8 cellular contexts compared by ENCODE assay signal in the genomic region with DNA sequence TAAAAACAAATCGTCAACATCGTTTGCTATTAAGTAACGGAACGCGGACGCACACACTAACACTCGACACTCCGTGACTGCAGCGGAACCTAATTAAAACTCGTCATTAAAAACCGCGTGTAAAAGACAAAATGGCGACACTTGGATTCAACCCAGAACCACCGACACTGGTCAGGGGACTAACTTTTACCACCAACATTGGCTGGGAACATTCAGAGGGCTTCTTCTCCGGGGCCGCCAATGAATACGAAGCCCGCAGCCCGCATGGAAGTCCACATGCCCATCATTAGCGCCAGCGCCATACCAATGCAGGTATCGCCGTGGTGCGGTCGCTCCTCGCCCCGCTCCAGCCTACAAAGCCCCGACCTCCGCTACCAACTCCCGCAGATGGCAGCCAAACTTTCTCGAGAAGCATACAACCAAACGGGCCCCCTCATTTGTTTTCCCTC. TPM values are rescaled to one million over a fixed set of nuclear protein-coding genes. Genes with fewer than 3 reads are reported as not detected.
DNase-seq lines count a peak whose midpoint lies in the region; ATAC-seq and TF ChIP-seq lines count a peak whose summit lies in the region.

No MANE protein-coding gene starts in this region.

- CTCF ChIA-PET in HCT116 (lab: Charles Lee): no interaction called here

- 0 out of 2 replicates have a peak, but pooled peaks cover 3% of the 10 kb centered on the region for H4K20me1 ChIP-seq in DOHH2 (ENCODE audit: control insufficient read depth, insufficient read depth, low read depth, low read length)
- H4K20me1 ChIP-seq in HCT116 (ENCODE audit: insufficient read depth): peaks cover 4% of the 10 kb centered on the region; the same call in 1 of the 2 replicates

- no peak for TF ChIP-seq CTCF in DOHH2 (IDR thresholded peaks at IDR 0.05; ENCODE audit: low read depth, low read length, poor library complexity, severe bottlenecking)
- TF ChIP-seq CTCF in HCT116 (IDR thresholded peaks at IDR 0.05 in 2 of 3, conservative IDR thresholded peaks at IDR 0.05 in 1 of 3; ENCODE audit: borderline replicate concordance in 1 of 3, insufficient read depth in 1 of 3, low read depth in 2 of 3, low read length in 2 of 3): no peak

- H3K36me3 ChIP-seq in DOHH2 (ENCODE audit: control insufficient read depth, low read length): peaks cover 54% of the 10 kb centered on the region
- peaks cover 18 to 39% of the 10 kb centered on the region in 2 experiments for H3K36me3 ChIP-seq in HCT116 (ENCODE audit: control insufficient read depth in 1 of 2, insufficient read depth in 2 of 2, low read length in 2 of 2)

- no peak for TF ChIP-seq POLR2A in HCT116 (IDR thresholded peaks at IDR 0.05; ENCODE audit: borderline replicate concordance, extremely low read depth, insufficient read depth, insufficient read length)

- H3K79me2 ChIP-seq in DOHH2 (ENCODE audit: control insufficient read depth, low read length): peaks cover 57% of the 10 kb centered on the region
- H3K79me2 ChIP-seq in HCT116 (ENCODE audit: insufficient read depth, low read length): peaks cover 55% of the 10 kb centered on the region

- H3F3A ChIP-seq in DOHH2 (ENCODE audit: control insufficient read depth, insufficient read depth): peaks cover 4% of the 10 kb centered on the region; the same call in 1 of the 2 replicates

- ATAC-seq in HCT116: peak; percentile 41
- ATAC-seq in GM18861 (IDR thresholded peaks at IDR 0.05; ENCODE audit: unreplicated experiment): no peak
- ATAC-seq in GM18870 (IDR thresholded peaks at IDR 0.05; ENCODE audit: unreplicated experiment): no peak

- TSS peak; percentile 63 for BruUV-seq in HCT116 (replicated peaks; lab: Mats Ljungman, UMichigan)

- RAD21 ChIA-PET in HCT116 (lab: Charles Lee; ENCODE audit: low non-redundant PET in 1 of 2, low total read pairs in 2 of 2, uncharacterized antibody in 2 of 2, unreplicated experiment in 2 of 2): no interaction called here

- H3K27ac ChIP-seq in DOHH2 (ENCODE audit: low read depth, low read length) (peak overlapping the region; percentile 87), HCT116 (ENCODE audit: low read depth, low read length) (peak overlapping the region; percentile 70)

- H3K27me3 ChIP-seq in DOHH2 (ENCODE audit: control insufficient read depth, low read length): no peaks in the 10 kb centered on the region
- H3K27me3 ChIP-seq in HCT116 (ENCODE audit: insufficient read depth, low read length): no peaks in the 10 kb centered on the region

- POLR2A ChIA-PET in HCT116 (lab: Charles Lee): interaction anchor here (0.8 to 1.3 kb wide), 7 partner anchors 8 to 141 kb away, joined by 3 to 12 read pairs (median 3); no protein-coding TSS in a partner anchor

- intact Hi-C loops in HCT116 (cut with micrococcal nuclease) (no loop called here), head of caudate nucleus (cut with DNase I) (no loop called here)

- no peak overlapping the region for H2AFZ ChIP-seq in HCT116 (ENCODE audit: low read depth, low read length, poor library complexity, severe bottlenecking)

- H3K4me3 ChIP-seq in DOHH2 (ENCODE audit: low read length): peak overlapping the region; percentile 94
- peak overlapping the region; percentile 67 to 77 for H3K4me3 ChIP-seq in HCT116 (replicated peaks in 1 of 2; ENCODE audit: low read depth in 1 of 2, low read length in 2 of 2)

- H3K9me3 ChIP-seq in DOHH2 (ENCODE audit: control insufficient read depth, insufficient read depth, low read length) (no peaks in the 10 kb centered on the region), HCT116 (ENCODE audit: control insufficient read depth in 1 of 2, insufficient read depth in 1 of 2, low read depth in 1 of 2, low read length in 2 of 2) (no peaks in the 10 kb centered on the region)

- H3K9ac ChIP-seq in HCT116 (ENCODE audit: low read length): peak overlapping the region; percentile 97

- H3K4me1 ChIP-seq in DOHH2 (ENCODE audit: control insufficient read depth, low read length) (peaks cover 14% of the 10 kb centered on the region), HCT116 (ENCODE audit: control insufficient read depth in 1 of 2, insufficient read depth in 2 of 2, low read length in 2 of 2) (peaks cover 0 to 10% of the 10 kb centered on the region in 2 experiments; a peak in 1 of 4 replicates)

- no peak for TF ChIP-seq RAD21 in HCT116 (IDR thresholded peaks at IDR 0.05; ENCODE audit: low read depth)

- DNase-seq in HCT116 (ENCODE audit: low read depth, low spot score) (no peak), NCI-H748 (lab: John Stamatoyannopoulos, UW; ENCODE audit: unreplicated experiment) (peak; percentile 55), head of caudate nucleus (peak in 32 of 42 donors; percentile 2 to 53 (median 20)), pons (ENCODE audit: low spot score) (peak; percentile 17)
- DNase-seq in activated naive CD4-positive, alpha-beta T cell treated with Interleukin-2 at 50 U/mL for 16 hours: peak; percentile 35

- H3K9me2 ChIP-seq in DOHH2 (replicated peaks; ENCODE audit: control insufficient read depth, low read length): no peaks in the 10 kb centered on the region
- no peaks in the 10 kb centered on the region for H3K9me2 ChIP-seq in HCT116 (ENCODE audit: insufficient read depth)

- peak overlapping the region; percentile 62 for H3K4me2 ChIP-seq in DOHH2 (ENCODE audit: low read length)
- peak overlapping the region; percentile 78 for H3K4me2 ChIP-seq in HCT116 (ENCODE audit: low read length)

TF ChIP-seq in HCT116, 20 proteins besides CTCF, POLR2A, EP300 and RAD21:
- no peak for TF ChIP-seq SRF (IDR thresholded peaks at IDR 0.05; ENCODE audit: low read depth)
- TF ChIP-seq YY1 (IDR thresholded peaks at IDR 0.05; ENCODE audit: extremely low read depth, insufficient replicate concordance, low read depth, low read length): peak; percentile 38
- TF ChIP-seq, protein P1, sequence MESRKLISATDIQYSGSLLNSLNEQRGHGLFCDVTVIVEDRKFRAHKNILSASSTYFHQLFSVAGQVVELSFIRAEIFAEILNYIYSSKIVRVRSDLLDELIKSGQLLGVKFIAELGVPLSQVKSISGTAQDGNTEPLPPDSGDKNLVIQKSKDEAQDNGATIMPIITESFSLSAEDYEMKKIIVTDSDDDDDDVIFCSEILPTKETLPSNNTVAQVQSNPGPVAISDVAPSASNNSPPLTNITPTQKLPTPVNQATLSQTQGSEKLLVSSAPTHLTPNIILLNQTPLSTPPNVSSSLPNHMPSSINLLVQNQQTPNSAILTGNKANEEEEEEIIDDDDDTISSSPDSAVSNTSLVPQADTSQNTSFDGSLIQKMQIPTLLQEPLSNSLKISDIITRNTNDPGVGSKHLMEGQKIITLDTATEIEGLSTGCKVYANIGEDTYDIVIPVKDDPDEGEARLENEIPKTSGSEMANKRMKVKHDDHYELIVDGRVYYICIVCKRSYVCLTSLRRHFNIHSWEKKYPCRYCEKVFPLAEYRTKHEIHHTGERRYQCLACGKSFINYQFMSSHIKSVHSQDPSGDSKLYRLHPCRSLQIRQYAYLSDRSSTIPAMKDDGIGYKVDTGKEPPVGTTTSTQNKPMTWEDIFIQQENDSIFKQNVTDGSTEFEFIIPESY (IDR thresholded peaks at IDR 0.05; ENCODE audit: extremely low read depth, insufficient replicate concordance, low read length): no peak

RNA-seq across cellular contexts. Expression of a gene that starts 0.5 kb away (rescaled TPM):
- 267 TPM for total RNA-seq in HCT116 (2021; ENCODE audit: unreplicated experiment)
- polyA plus RNA-seq in HCT116 (2012): 195 and 211 TPM in 2 replicates
